ENCODE assay signal across 1 cellular context in the genomic region with DNA sequence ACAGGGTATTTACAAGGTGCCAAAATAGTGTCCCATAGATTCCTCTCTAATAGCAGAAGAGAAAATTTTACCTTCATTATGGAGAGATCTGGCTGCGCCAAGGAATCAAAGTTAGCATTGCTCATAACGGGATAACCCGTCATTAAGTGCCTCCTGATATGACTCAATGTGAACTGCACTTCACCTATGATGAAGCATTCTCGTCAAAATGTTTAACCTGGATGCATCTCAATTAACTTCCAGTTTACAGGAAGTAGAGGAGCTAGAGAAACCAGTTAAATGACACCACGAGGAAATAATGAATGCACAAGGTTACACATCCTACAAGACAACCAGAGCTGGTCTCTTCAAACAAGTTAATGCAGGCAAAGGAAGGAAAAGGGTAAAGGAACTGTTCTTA.
TF ChIP-seq lines count a peak whose summit lies in the region.

No MANE protein-coding gene starts in this region.

TF ChIP-seq in IMR-90, 13 proteins besides CTCF, POLR2A, EP300 and RAD21:
- TF ChIP-seq, protein P1, sequence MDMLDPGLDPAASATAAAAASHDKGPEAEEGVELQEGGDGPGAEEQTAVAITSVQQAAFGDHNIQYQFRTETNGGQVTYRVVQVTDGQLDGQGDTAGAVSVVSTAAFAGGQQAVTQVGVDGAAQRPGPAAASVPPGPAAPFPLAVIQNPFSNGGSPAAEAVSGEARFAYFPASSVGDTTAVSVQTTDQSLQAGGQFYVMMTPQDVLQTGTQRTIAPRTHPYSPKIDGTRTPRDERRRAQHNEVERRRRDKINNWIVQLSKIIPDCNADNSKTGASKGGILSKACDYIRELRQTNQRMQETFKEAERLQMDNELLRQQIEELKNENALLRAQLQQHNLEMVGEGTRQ (IDR thresholded peaks at IDR 0.05; ENCODE audit: low read depth, low read length) = no peak
- TF ChIP-seq ELK1 (IDR thresholded peaks at IDR 0.05; ENCODE audit: borderline replicate concordance, low read depth, low read length) (no peak), FOS (IDR thresholded peaks at IDR 0.05; ENCODE audit: low read depth, low read length) (no peak), RFX5 (IDR thresholded peaks at IDR 0.05; ENCODE audit: low read depth, low read length) (no peak), CHD1 (IDR thresholded peaks at IDR 0.05; ENCODE audit: low read depth, low read length) (no peak), MAFK (IDR thresholded peaks at IDR 0.05; ENCODE audit: low read depth, low read length) (no peak)
